8 cellular contexts compared by ENCODE assay signal in the genomic region with DNA sequence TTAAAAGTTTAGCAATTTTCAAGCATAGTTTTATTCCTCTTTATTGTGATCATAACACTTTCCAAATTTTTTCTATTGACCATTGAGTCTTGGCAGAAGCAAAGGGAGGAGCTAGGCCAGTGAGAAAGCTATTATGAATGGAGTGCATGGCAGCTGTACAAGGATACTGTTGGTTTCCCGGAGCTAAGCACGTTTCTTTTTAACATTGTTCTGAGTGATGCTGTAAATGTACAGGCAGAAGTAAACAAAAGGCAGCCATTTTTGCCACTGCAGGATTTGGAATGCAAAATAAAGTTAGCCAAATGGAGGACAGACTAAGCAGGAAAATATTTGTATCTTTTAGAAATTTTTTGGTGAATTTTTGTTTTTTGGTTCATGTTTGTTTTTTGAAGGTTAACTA. TPM values are rescaled to one million over a fixed set of nuclear protein-coding genes. Genes with fewer than 3 reads are reported as not detected.
DNase-seq lines count a peak whose midpoint lies in the region; ATAC-seq and TF ChIP-seq lines count a peak whose summit lies in the region.

No MANE protein-coding gene starts in this region.

- H3K36me3 Mint-ChIP-seq in mesothelial cell of epicardium, result peaks cover 3% of the 10 kb centered on the region

- peak; percentile 46 for DNase-seq in DMS 273 (lab: John Stamatoyannopoulos, UW; ENCODE audit: unreplicated experiment)
- DNase-seq in NCI-H2081 (lab: John Stamatoyannopoulos, UW), result peak; percentile 34 to 65
- DNase-seq in T47D (ENCODE audit: low read depth in 1 of 2, low spot score in 1 of 2), result peak; percentile 26 to 37
- no peak for DNase-seq in mesothelial cell of epicardium (ENCODE audit: low spot score in 2 of 2, unreplicated experiment in 2 of 2)
- no peak for DNase-seq in GF-D8 (lab: John Stamatoyannopoulos, UW)
- no peak for DNase-seq in iPS-NIHi7 (ENCODE audit: extremely low spot score)

- H3K27me3 Mint-ChIP-seq in mesothelial cell of epicardium (ENCODE audit: low read depth), result no peaks in the 10 kb centered on the region

- H3K4me1 Mint-ChIP-seq in mesothelial cell of epicardium, result peaks cover 6% of the 10 kb centered on the region

- no peak overlapping the region for H3K4me3 Mint-ChIP-seq in mesothelial cell of epicardium

- no peak for ATAC-seq in HG03439 (IDR thresholded peaks at IDR 0.05; ENCODE audit: unreplicated experiment)
- ATAC-seq in GM19395 (IDR thresholded peaks at IDR 0.05; ENCODE audit: unreplicated experiment), result no peak

- H3K27ac Mint-ChIP-seq in mesothelial cell of epicardium, result peak overlapping the region; percentile 55

- no peaks in the 10 kb centered on the region for H3K9me3 Mint-ChIP-seq in mesothelial cell of epicardium

- TF ChIP-seq CTCF in mesothelial cell of epicardium (IDR thresholded peaks at IDR 0.05; ENCODE audit: unreplicated experiment), result no peak

- in situ Hi-C loops in T47D (cut with HindIII; ENCODE audit: low pct_unique_long_range_greater_than_20kb, low sequenced_read_pairs), result no loop called here

RNA-seq across cellular contexts. Expression of a gene that starts 16.2 kb away (rescaled TPM):
- 27.5 to 28.0 TPM (median 27.6 TPM) in 3 replicates for total RNA-seq in mesothelial cell of epicardium

RNA-seq across cellular contexts. Expression of a gene that starts 37.0 kb away (rescaled TPM):
- total RNA-seq in mesothelial cell of epicardium, result 0.42 to 0.67 TPM (median 0.66 TPM) in 3 replicates

RNA-seq across cellular contexts. Expression of a gene that starts 53.8 kb away (rescaled TPM):
- total RNA-seq in mesothelial cell of epicardium, result 21.2 to 21.9 TPM (median 21.8 TPM) in 3 replicates

Comparison
In these comparisons a context has a peak if more than half of its experiments do, and no peak if none do; other contexts are left out.
1. DNase-seq: peak in DMS 273 (single experiment), NCI-H2081 (2 of 2) and T47D (2 of 2); none in mesothelial cell of epicardium (0 of 2), GF-D8 (single experiment) and iPS-NIHi7 (single experiment).